12 cellular contexts compared by ENCODE assay signal in the genomic region with DNA sequence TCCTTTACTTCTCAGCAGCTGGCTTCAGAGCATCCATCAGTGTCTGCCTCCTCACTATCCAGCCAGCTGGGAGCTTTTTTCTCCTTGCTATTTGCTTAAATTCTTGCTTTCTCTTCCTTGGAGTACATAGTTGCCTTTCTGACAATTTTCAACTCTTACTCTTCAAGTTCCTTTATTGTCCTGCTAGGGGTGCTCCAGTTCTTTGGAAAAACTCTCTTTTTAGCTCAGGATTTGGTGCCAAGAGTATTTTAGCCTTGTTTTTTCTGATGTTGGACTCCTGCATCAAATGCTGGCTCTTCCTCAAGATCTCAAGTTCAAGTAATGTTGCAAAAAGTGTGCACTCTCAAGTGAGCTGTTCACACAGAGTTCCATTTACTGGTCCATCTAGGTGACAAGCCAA.
A peak's percentile ranks its signal among the peaks of the same experiment; 100 is the strongest.
DNase-seq lines count a peak whose midpoint lies in the region; ATAC-seq and TF ChIP-seq lines count a peak whose summit lies in the region.
"Had no signal": no experiment of that assay in that cellular context is flagged by ENCODE, and none has a peak within 500 bp of the region (broad histone marks: within the 10 kb centered on the region; RNA-seq: fewer than 3 reads in every experiment).

No MANE protein-coding gene starts in this region.

- peaks cover 7% of the 10 kb centered on the region for H3K27me3 Mint-ChIP-seq in activated T-cell treated with anti-CD3 and anti-CD28 coated beads, Interleukin-2, amount 50 U/mL, for 24 hours

- H3K4ac ChIP-seq in mesenchymal stem cell (ENCODE audit: low read depth in 1 of 2, low read length in 2 of 2) = no peak overlapping the region

- ATAC-seq in Right ventricle myocardium inferior = peak; percentile 60
- ATAC-seq in GM19035 (IDR thresholded peaks at IDR 0.05; ENCODE audit: unreplicated experiment) = no peak
- ATAC-seq: GM12878 had no signal

- no peak overlapping the region for H3K27ac Mint-ChIP-seq in activated T-cell treated with anti-CD3 and anti-CD28 coated beads, Interleukin-2, amount 50 U/mL, for 24 hours
- H3K27ac Mint-ChIP-seq: activated CD4-positive, alpha-beta memory T cell treated with anti-CD3 and anti-CD28 coated beads, Interleukin-2, amount 10 ng/mL, durations not matched to agents 7 days and 5 days; mesothelial cell of epicardium had no signal

- no peak overlapping the region for H3K4me2 ChIP-seq in mesenchymal stem cell (ENCODE audit: low read length, poor library complexity, severe bottlenecking)

- H2BK120ac ChIP-seq in mesenchymal stem cell (ENCODE audit: low read depth, low read length) = no peak overlapping the region

- peaks cover 3% of the 10 kb centered on the region for H3K9me3 Mint-ChIP-seq in activated T-cell treated with anti-CD3 and anti-CD28 coated beads, Interleukin-2, amount 50 U/mL, for 24 hours
- H3K9me3 Mint-ChIP-seq: activated CD4-positive, alpha-beta memory T cell treated with anti-CD3 and anti-CD28 coated beads, Interleukin-2, amount 10 ng/mL, durations not matched to agents 7 days and 5 days; mesothelial cell of epicardium had no signal

- no peaks in the 10 kb centered on the region for H3K36me3 Mint-ChIP-seq in activated T-cell treated with anti-CD3 and anti-CD28 coated beads, Interleukin-2, amount 50 U/mL, for 24 hours (ENCODE audit: low read depth)
- H3K36me3 Mint-ChIP-seq: mesothelial cell of epicardium had no signal

- no peak for DNase-seq in Right ventricle myocardium inferior (ENCODE audit: missing footprints)
- no peak for DNase-seq in cardiac septum (ENCODE audit: low spot score)
- DNase-seq in epithelial cell of esophagus (ENCODE audit: low read depth) = peak; percentile 41
- DNase-seq in mesenchymal stem cell = peak; percentile 36
- no peak for DNase-seq in activated T-cell treated with anti-CD3 and anti-CD28 coated beads, Interleukin-2, amount 50 U/mL, for 24 hours
- DNase-seq in Peyer's patch = no peak
- no peak for DNase-seq in MV-4-11 (lab: John Stamatoyannopoulos, UW)
- DNase-seq: activated CD4-positive, alpha-beta memory T cell treated with anti-CD3 and anti-CD28 coated beads, Interleukin-2, amount 10 ng/mL, durations not matched to agents 7 days and 5 days; NCI-H82 had no signal

- H3K23ac ChIP-seq in mesenchymal stem cell (ENCODE audit: low read length in 2 of 2) = no peak overlapping the region

- no peak overlapping the region for H2BK15ac ChIP-seq in mesenchymal stem cell (ENCODE audit: low read depth, poor library complexity, severe bottlenecking)

- H3K27ac ChIP-seq in mesenchymal stem cell (ENCODE audit: low read length, poor library complexity, severe bottlenecking) (no peak overlapping the region), Peyer's patch (no peak overlapping the region)

- TF ChIP-seq CTCF in epithelial cell of esophagus (IDR thresholded peaks at IDR 0.05; ENCODE audit: insufficient read depth, low read depth, low read length, missing control alignments) (peak; percentile 54), Peyer's patch (IDR thresholded peaks at IDR 0.05) (peak in 3 of 6 experiments; percentile 15 to 33 (median 29))

- peaks cover 0 to 28% of the 10 kb centered on the region in 2 experiments for H3K27me3 ChIP-seq in mesenchymal stem cell (ENCODE audit: control insufficient read depth in 1 of 2, insufficient read depth in 1 of 2, low read length in 2 of 2)
- H3K27me3 ChIP-seq in Peyer's patch = no peaks in the 10 kb centered on the region

- H2BK5ac ChIP-seq in mesenchymal stem cell (ENCODE audit: low read depth, low read length, poor library complexity, severe bottlenecking) = no peak overlapping the region

- no peaks in the 10 kb centered on the region for H3K4me1 ChIP-seq in mesenchymal stem cell (ENCODE audit: control insufficient read depth, insufficient read depth, low read depth, low read length)
- no peaks in the 10 kb centered on the region for H3K4me1 ChIP-seq in Peyer's patch

- no peaks in the 10 kb centered on the region for H3K36me3 ChIP-seq in mesenchymal stem cell (ENCODE audit: control insufficient read depth in 1 of 2, insufficient read depth in 2 of 2, low read depth in 1 of 2, low read length in 2 of 2)
- H3K36me3 ChIP-seq in Peyer's patch = no peaks in the 10 kb centered on the region

- H3K9me3 ChIP-seq in mesenchymal stem cell (ENCODE audit: control insufficient read depth, low read length) = no peaks in the 10 kb centered on the region
- H3K9me3 ChIP-seq in Peyer's patch = no peaks in the 10 kb centered on the region

- H3K4me3 Mint-ChIP-seq in activated T-cell treated with anti-CD3 and anti-CD28 coated beads, Interleukin-2, amount 50 U/mL, for 24 hours = no peak overlapping the region
- H3K4me3 Mint-ChIP-seq: activated CD4-positive, alpha-beta memory T cell treated with anti-CD3 and anti-CD28 coated beads, Interleukin-2, amount 10 ng/mL, durations not matched to agents 7 days and 5 days; mesothelial cell of epicardium had no signal

- H4K8ac ChIP-seq in mesenchymal stem cell (ENCODE audit: low read length) = no peak overlapping the region

- no peak overlapping the region for H2BK12ac ChIP-seq in mesenchymal stem cell (ENCODE audit: low read length in 2 of 2)

- H3K18ac ChIP-seq in mesenchymal stem cell (ENCODE audit: low read depth in 1 of 2, low read length in 2 of 2) = no peak overlapping the region

- intact Hi-C loops in Right ventricle myocardium inferior (cut with DNase I) (loop anchor here (1.0 kb wide), 1 partner anchor 321 kb away; no protein-coding TSS in a partner anchor), cardiac septum (cut with DNase I) (loop anchor here (1.0 kb wide), 1 partner anchor 321 kb away; no protein-coding TSS in a partner anchor)

- H2AFZ ChIP-seq in mesenchymal stem cell (ENCODE audit: low read depth, low read length) = no peak overlapping the region

- H3K4me3 ChIP-seq in epithelial cell of esophagus (ENCODE audit: low read length) (no peak overlapping the region), mesenchymal stem cell (ENCODE audit: insufficient read depth in 1 of 2, low read depth in 1 of 2, low read length in 2 of 2) (no peak overlapping the region), Peyer's patch (no peak overlapping the region)
- H3K4me3 ChIP-seq: GM12878 had no signal

- H3K79me1 ChIP-seq in mesenchymal stem cell (replicated peaks; ENCODE audit: low read length, poor library complexity, severe bottlenecking) = no peaks in the 10 kb centered on the region

- H3K9ac ChIP-seq in mesenchymal stem cell (ENCODE audit: low read length) = no peak overlapping the region

- H3K14ac ChIP-seq in mesenchymal stem cell (ENCODE audit: low read length in 2 of 2) = no peak overlapping the region

- no peaks in the 10 kb centered on the region for H3K4me1 Mint-ChIP-seq in activated T-cell treated with anti-CD3 and anti-CD28 coated beads, Interleukin-2, amount 50 U/mL, for 24 hours (ENCODE audit: low read depth)
- H3K4me1 Mint-ChIP-seq: activated CD4-positive, alpha-beta memory T cell treated with anti-CD3 and anti-CD28 coated beads, Interleukin-2, amount 10 ng/mL, durations not matched to agents 7 days and 5 days had no signal

- TF ChIP-seq POLR2A in Peyer's patch (IDR thresholded peaks at IDR 0.05) = no peak

- H2AK5ac ChIP-seq in mesenchymal stem cell (ENCODE audit: low read length, severe bottlenecking) = no peak overlapping the region

- H4K91ac ChIP-seq in mesenchymal stem cell (ENCODE audit: low read length) = no peak overlapping the region

Comparison
In these comparisons a context has a peak if more than half of its experiments do, and no peak if none do; other contexts are left out.
1. DNase-seq: peak in epithelial cell of esophagus (single experiment) and mesenchymal stem cell (single experiment); none in Right ventricle myocardium inferior (single experiment), cardiac septum (single experiment), activated T-cell treated with anti-CD3 and anti-CD28 coated beads, Interleukin-2, amount 50 U/mL, for 24 hours (single experiment), Peyer's patch (0 of 3) and MV-4-11 (single experiment).